ENCODE assay signal across 9 cellular contexts in the genomic region with DNA sequence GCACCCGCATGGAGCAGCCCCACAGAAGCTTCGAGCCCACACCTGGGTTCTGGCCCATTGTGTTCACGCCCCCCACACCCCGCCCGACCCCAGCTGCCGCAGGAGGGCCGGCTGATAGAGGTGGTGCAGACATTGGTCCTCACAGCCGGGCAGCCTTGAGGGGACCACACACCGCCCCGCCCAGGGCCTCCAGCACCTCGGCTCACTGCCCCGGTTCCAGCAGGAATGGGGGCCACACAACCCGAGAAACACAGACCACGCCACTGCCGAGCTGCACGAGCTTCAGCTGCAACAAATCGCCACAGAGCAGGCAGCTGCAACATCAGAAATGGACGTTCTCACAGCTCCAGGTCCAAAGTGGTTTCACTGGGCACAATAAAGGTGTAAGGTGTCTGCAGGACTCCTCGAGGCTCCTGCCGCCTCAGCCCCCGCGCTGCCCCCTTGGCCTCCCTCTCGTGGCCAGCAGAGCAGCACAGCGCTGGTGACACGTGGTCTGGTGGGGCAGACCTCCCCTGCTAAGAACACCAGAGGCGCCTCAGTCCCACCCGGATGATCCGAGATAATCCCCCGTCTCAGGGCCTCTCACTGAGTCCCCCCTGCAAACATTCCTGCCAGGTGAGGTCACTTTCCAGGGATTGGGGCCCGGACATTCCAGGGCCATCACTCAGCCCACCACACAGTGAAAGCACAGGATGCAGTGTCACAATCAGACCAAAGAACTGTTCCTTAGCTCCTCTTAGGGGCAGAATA.
DNase-seq lines count a peak whose midpoint lies in the region; ATAC-seq and TF ChIP-seq lines count a peak whose summit lies in the region.
"Had no signal": no experiment of that assay in that cellular context is flagged by ENCODE, and none has a peak within 500 bp of the region (broad histone marks: within the 10 kb centered on the region; RNA-seq: fewer than 3 reads in every experiment).

No MANE protein-coding gene starts in this region.

- intact Hi-C loops in CD14-positive monocyte (cut with micrococcal nuclease) = no loop called here

- ATAC-seq in esophagus mucosa (peak; percentile 37), GM21515 (IDR thresholded peaks at IDR 0.05; ENCODE audit: unreplicated experiment) (no peak), GM19395 (IDR thresholded peaks at IDR 0.05; ENCODE audit: unreplicated experiment) (no peak)

- H3K4me1 Mint-ChIP-seq in CD14-positive monocyte = no peaks in the 10 kb centered on the region

- TF ChIP-seq CTCF in CD14-positive monocyte (IDR thresholded peaks at IDR 0.05) = no peak

- H3K9me3 Mint-ChIP-seq in CD14-positive monocyte = peaks cover 0 to 4% (median 0%) of the 10 kb centered on the region in 7 donors

- no peaks in the 10 kb centered on the region for H3K36me3 Mint-ChIP-seq in CD14-positive monocyte

- DNase-seq in CD14-positive monocyte (ENCODE audit: low spot score) (peak; percentile 27), NCI-H460 (ENCODE audit: extremely low read depth, low read depth) (peak; percentile 44), non-pigmented ciliary epithelial cell (ENCODE audit: low read depth) (peak; percentile 74), NCI-H2081 (lab: John Stamatoyannopoulos, UW) (no peak)
- DNase-seq in activated CD4-positive, alpha-beta T cell treated with anti-CD3 and anti-CD28 coated beads, Interleukin-2, amount 50 U/mL, for 48 hours = no peak

- H3K27ac Mint-ChIP-seq in CD14-positive monocyte = no peak overlapping the region
- H3K27ac Mint-ChIP-seq: IgD-negative memory B cell had no signal

- peaks cover 29 to 65% (median 34%) of the 10 kb centered on the region in 3 donors for H3K27me3 Mint-ChIP-seq in CD14-positive monocyte (ENCODE audit: low read depth in 3 of 3)

- no peak overlapping the region for H3K4me3 Mint-ChIP-seq in CD14-positive monocyte
- H3K4me3 Mint-ChIP-seq: IgD-negative memory B cell had no signal

Comparison
In these comparisons a context has a peak if more than half of its experiments do, and no peak if none do; other contexts are left out.
1. DNase-seq: peak in CD14-positive monocyte (single experiment), NCI-H460 (single experiment) and non-pigmented ciliary epithelial cell (single experiment); none in NCI-H2081 (0 of 2) and activated CD4-positive, alpha-beta T cell treated with anti-CD3 and anti-CD28 coated beads, Interleukin-2, amount 50 U/mL, for 48 hours (0 of 2).